In the genomic region with DNA sequence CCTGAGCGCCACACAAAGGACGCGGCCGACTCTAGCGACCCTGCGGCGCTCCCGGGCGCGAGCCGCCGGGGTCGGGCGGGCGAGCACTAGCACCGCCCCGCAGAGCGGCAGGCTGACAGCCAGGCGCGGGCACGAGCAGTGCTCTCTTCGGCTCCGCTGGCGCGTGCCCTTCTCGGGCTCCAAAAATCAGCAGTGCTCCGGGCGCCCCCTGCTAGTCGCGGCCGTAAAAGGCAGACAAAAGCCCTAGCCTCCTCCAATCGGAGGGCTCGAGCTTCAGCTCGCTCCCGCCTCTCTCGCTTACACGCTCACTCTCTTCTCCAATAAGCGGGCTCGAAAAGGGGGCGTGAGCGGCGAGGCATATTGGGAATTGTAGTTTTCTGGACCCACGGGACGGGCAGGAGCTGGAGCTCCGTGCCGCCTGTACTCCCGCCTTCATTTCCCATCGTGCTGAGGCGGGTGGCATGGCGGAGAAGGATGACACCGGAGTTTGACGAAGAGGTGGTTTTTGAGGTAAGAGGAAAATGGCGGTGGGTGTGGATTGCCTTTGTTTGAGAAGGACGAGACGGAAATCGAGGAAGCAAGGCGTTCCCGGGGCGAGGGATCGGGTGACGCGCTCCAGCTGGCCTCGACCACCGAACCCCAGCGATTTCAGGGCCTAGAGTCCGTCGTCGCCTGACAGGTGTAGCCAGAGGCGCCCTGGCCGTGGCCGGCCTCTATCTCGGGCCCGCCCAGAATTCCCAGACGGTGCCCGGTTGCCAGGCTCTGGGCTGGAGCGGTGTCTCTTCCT, we compare ENCODE assay signal across 1 cellular context.
TF ChIP-seq lines count a peak whose summit lies in the region.

TSS of gene FGD6 (minus strand) at position 91 of the 787 bp plus-strand sequence. CDS start 227 bp downstream, outside the sequence.
A gene with protein sequence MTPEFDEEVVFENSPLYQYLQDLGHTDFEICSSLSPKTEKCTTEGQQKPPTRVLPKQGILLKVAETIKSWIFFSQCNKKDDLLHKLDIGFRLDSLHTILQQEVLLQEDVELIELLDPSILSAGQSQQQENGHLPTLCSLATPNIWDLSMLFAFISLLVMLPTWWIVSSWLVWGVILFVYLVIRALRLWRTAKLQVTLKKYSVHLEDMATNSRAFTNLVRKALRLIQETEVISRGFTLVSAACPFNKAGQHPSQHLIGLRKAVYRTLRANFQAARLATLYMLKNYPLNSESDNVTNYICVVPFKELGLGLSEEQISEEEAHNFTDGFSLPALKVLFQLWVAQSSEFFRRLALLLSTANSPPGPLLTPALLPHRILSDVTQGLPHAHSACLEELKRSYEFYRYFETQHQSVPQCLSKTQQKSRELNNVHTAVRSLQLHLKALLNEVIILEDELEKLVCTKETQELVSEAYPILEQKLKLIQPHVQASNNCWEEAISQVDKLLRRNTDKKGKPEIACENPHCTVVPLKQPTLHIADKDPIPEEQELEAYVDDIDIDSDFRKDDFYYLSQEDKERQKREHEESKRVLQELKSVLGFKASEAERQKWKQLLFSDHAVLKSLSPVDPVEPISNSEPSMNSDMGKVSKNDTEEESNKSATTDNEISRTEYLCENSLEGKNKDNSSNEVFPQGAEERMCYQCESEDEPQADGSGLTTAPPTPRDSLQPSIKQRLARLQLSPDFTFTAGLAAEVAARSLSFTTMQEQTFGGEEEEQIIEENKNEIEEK (plus strand): TSS at position 431 of the 787 bp plus-strand sequence. CDS start 44 bp downstream, at position 475.

TF ChIP-seq in HEK293, 187 proteins besides CTCF, POLR2A, EP300 and RAD21 (continued from another document and continues in another):
- TF ChIP-seq, protein P1, sequence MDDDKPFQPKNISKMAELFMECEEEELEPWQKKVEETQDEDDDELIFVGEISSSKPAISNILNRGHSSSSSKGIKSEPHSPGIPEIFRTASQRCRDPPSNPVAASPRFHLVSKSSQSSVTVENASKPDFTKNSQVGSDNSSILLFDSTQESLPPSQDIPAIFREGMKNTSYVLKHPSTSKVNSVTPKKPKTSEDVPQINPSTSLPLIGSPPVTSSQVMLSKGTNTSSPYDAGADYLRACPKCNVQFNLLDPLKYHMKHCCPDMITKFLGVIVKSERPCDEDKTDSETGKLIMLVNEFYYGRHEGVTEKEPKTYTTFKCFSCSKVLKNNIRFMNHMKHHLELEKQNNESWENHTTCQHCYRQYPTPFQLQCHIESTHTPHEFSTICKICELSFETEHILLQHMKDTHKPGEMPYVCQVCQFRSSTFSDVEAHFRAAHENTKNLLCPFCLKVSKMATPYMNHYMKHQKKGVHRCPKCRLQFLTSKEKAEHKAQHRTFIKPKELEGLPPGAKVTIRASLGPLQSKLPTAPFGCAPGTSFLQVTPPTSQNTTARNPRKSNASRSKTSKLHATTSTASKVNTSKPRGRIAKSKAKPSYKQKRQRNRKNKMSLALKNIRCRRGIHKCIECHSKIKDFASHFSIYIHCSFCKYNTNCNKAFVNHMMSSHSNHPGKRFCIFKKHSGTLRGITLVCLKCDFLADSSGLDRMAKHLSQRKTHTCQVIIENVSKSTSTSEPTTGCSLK (tag by site-specific recombination; IDR thresholded peaks at IDR 0.05), result no peak
- no peak for TF ChIP-seq ZNF776 (tag by site-specific recombination; IDR thresholded peaks at IDR 0.05; ENCODE audit: borderline replicate concordance)
- TF ChIP-seq BCL11B (tag by site-specific recombination; IDR thresholded peaks at IDR 0.05; ENCODE audit: low read depth), result no peak
- peak; percentile 90 for TF ChIP-seq ZNF366 (tag by site-specific recombination; conservative IDR thresholded peaks at IDR 0.05)
- no peak for TF ChIP-seq ZNF664 (tag by site-specific recombination; IDR thresholded peaks at IDR 0.05)
- TF ChIP-seq ZNF670 (tag by site-specific recombination; IDR thresholded peaks at IDR 0.05; ENCODE audit: low read depth), result no peak
- TF ChIP-seq OVOL3 (tag by site-specific recombination; IDR thresholded peaks at IDR 0.05), result peak; percentile 91
- TF ChIP-seq, protein P2, sequence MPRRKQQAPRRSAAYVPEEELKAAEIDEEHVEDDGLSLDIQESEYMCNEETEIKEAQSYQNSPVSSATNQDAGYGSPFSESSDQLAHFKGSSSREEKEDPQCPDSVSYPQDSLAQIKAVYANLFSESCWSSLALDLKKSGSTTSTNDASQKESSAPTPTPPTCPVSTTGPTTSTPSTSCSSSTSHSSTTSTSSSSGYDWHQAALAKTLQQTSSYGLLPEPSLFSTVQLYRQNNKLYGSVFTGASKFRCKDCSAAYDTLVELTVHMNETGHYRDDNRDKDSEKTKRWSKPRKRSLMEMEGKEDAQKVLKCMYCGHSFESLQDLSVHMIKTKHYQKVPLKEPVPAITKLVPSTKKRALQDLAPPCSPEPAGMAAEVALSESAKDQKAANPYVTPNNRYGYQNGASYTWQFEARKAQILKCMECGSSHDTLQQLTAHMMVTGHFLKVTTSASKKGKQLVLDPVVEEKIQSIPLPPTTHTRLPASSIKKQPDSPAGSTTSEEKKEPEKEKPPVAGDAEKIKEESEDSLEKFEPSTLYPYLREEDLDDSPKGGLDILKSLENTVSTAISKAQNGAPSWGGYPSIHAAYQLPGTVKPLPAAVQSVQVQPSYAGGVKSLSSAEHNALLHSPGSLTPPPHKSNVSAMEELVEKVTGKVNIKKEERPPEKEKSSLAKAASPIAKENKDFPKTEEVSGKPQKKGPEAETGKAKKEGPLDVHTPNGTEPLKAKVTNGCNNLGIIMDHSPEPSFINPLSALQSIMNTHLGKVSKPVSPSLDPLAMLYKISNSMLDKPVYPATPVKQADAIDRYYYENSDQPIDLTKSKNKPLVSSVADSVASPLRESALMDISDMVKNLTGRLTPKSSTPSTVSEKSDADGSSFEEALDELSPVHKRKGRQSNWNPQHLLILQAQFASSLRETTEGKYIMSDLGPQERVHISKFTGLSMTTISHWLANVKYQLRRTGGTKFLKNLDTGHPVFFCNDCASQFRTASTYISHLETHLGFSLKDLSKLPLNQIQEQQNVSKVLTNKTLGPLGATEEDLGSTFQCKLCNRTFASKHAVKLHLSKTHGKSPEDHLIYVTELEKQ (tag by site-specific recombination; IDR thresholded peaks at IDR 0.05; ENCODE audit: borderline replicate concordance), result peak; percentile 61; the same call in 1 of the 2 replicates
- TF ChIP-seq KLF8 (tag by site-specific recombination; IDR thresholded peaks at IDR 0.05), result peak; percentile 95
- no peak for TF ChIP-seq ZNF701 (tag by site-specific recombination; IDR thresholded peaks at IDR 0.05)
- peak; percentile 56; the same call in 1 of the 2 replicates for TF ChIP-seq ZSCAN4 (tag by site-specific recombination; IDR thresholded peaks at IDR 0.05)
- TF ChIP-seq, protein P3, sequence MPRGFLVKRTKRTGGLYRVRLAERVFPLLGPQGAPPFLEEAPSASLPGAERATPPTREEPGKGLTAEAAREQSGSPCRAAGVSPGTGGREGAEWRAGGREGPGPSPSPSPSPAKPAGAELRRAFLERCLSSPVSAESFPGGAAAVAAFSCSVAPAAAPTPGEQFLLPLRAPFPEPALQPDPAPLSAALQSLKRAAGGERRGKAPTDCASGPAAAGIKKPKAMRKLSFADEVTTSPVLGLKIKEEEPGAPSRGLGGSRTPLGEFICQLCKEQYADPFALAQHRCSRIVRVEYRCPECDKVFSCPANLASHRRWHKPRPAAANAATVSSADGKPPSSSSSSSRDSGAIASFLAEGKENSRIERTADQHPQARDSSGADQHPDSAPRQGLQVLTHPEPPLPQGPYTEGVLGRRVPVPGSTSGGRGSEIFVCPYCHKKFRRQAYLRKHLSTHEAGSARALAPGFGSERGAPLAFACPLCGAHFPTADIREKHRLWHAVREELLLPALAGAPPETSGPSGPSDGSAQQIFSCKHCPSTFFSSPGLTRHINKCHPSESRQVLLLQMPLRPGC (tag by site-specific recombination; IDR thresholded peaks at IDR 0.05), result peak; percentile 76
- no peak for TF ChIP-seq ZNF184 (tag by site-specific recombination; IDR thresholded peaks at IDR 0.05)
- peak; percentile 11; the same call in 1 of the 2 replicates for TF ChIP-seq ZFHX2 (tag by site-specific recombination; conservative IDR thresholded peaks at IDR 0.05)
- TF ChIP-seq PRDM1 (tag by site-specific recombination; IDR thresholded peaks at IDR 0.05), result no peak
- peak; percentile 23; the same call in 1 of the 2 replicates for TF ChIP-seq GLIS2 (tag by site-specific recombination; IDR thresholded peaks at IDR 0.05)
- TF ChIP-seq SCRT1 (tag by site-specific recombination; IDR thresholded peaks at IDR 0.05; ENCODE audit: borderline replicate concordance), result no peak; the same call in 1 of the 2 replicates
- TF ChIP-seq ZNF777 (tag by site-specific recombination; IDR thresholded peaks at IDR 0.05; ENCODE audit: borderline replicate concordance), result peak; percentile 61; the same call in 1 of the 2 replicates
- TF ChIP-seq, protein P4, sequence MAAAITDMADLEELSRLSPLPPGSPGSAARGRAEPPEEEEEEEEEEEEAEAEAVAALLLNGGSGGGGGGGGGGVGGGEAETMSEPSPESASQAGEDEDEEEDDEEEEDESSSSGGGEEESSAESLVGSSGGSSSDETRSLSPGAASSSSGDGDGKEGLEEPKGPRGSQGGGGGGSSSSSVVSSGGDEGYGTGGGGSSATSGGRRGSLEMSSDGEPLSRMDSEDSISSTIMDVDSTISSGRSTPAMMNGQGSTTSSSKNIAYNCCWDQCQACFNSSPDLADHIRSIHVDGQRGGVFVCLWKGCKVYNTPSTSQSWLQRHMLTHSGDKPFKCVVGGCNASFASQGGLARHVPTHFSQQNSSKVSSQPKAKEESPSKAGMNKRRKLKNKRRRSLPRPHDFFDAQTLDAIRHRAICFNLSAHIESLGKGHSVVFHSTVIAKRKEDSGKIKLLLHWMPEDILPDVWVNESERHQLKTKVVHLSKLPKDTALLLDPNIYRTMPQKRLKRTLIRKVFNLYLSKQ (tag by site-specific recombination; IDR thresholded peaks at IDR 0.05; ENCODE audit: borderline replicate concordance), result no peak
- TF ChIP-seq ZNF416 (tag by site-specific recombination; IDR thresholded peaks at IDR 0.05), result no peak
- TF ChIP-seq ZNF561 (tag by site-specific recombination; IDR thresholded peaks at IDR 0.05; ENCODE audit: borderline replicate concordance), result peak; percentile 92
- TF ChIP-seq KLF7 (tag by site-specific recombination; IDR thresholded peaks at IDR 0.05; ENCODE audit: borderline replicate concordance), result peak; percentile 94
- TF ChIP-seq REST (tag by site-specific recombination; IDR thresholded peaks at IDR 0.05), result no peak
- TF ChIP-seq ZNF248 (tag by site-specific recombination; IDR thresholded peaks at IDR 0.05), result no peak
- peak; percentile 70 for TF ChIP-seq BCL11A (tag by site-specific recombination; IDR thresholded peaks at IDR 0.05; ENCODE audit: low read depth)
- TF ChIP-seq ZNF610 (tag by site-specific recombination; IDR thresholded peaks at IDR 0.05; ENCODE audit: borderline replicate concordance), result peak; percentile 77; the same call in 1 of the 2 replicates
- no peak for TF ChIP-seq ZSCAN16 (tag by site-specific recombination; IDR thresholded peaks at IDR 0.05)
- TF ChIP-seq ZNF24 (tag by site-specific recombination; IDR thresholded peaks at IDR 0.05), result peak; percentile 89
- TF ChIP-seq ZNF146 (tag by site-specific recombination; IDR thresholded peaks at IDR 0.05), result peak; percentile 65; the same call in 1 of the 2 replicates
- no peak for TF ChIP-seq ZFP3 (tag by site-specific recombination; IDR thresholded peaks at IDR 0.05; ENCODE audit: low read depth)
- peak; percentile 89 for TF ChIP-seq SP7 (tag by site-specific recombination; IDR thresholded peaks at IDR 0.05)
- TF ChIP-seq, protein P5, sequence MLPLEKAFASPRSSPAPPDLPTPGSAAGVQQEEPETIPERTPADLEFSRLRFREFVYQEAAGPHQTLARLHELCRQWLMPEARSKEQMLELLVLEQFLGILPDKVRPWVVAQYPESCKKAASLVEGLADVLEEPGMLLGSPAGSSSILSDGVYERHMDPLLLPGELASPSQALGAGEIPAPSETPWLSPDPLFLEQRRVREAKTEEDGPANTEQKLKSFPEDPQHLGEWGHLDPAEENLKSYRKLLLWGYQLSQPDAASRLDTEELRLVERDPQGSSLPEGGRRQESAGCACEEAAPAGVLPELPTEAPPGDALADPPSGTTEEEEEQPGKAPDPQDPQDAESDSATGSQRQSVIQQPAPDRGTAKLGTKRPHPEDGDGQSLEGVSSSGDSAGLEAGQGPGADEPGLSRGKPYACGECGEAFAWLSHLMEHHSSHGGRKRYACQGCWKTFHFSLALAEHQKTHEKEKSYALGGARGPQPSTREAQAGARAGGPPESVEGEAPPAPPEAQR (tag by site-specific recombination; IDR thresholded peaks at IDR 0.05), result no peak
- peak; percentile 95 for TF ChIP-seq ZNF600 (tag by site-specific recombination; IDR thresholded peaks at IDR 0.05)
- TF ChIP-seq ZNF529 (tag by site-specific recombination; IDR thresholded peaks at IDR 0.05; ENCODE audit: insufficient replicate concordance), result no peak
- TF ChIP-seq ZNF629 (tag by site-specific recombination; IDR thresholded peaks at IDR 0.05), result peak; percentile 95
- no peak for TF ChIP-seq ZNF274 (IDR thresholded peaks at IDR 0.05; ENCODE audit: low read length)
- TF ChIP-seq ZNF274 (tag by site-specific recombination; IDR thresholded peaks at IDR 0.05; ENCODE audit: borderline replicate concordance), result no peak
- peak; percentile 84; the same call in 1 of the 2 replicates for TF ChIP-seq ZNF792 (tag by site-specific recombination; IDR thresholded peaks at IDR 0.05)
